8 cellular contexts compared by ENCODE assay signal in the genomic region with DNA sequence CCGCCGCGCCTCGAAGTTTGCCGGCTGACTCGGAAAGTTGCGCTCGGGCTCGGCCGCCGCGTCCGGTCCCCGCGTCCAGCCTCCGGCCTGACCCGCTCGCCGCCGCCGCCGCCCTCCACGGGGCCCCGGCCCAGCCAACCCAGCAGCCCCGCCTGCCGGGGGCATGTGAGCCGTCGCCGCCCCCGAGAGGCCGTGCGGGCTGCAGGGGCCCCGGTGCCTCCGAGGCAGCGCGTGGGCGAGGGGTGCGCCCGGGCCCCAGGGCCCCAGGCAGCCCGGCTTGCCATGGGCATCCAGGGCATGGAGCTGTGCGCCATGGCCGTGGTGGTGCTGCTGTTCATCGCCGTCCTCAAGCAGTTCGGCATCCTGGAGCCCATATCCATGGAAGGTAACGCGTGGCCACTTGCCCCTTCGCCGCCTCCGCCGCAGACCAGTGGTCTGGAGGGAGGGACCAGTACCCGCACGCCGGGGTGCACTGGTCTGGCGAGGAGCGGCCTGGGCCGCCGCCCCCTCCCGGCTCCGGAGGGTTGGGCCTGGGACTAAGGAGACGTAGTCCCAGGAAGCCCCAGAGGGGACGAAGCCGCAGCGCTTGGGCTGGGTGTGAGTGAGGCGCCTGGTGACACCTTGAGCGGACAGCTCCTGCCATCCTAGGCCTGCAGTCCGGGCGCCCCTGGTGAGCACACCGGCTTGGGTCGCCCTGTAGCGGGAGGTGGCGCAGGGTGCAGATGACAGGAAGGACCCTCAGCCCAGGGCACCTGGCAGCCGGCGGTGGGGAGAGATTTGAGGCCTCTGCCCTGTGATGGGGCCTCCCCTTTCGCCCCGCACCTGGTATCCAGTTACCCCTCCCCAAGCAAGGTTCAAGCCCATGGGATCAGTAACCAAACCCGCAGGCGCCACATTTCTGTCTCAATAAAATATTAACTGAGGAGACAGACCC. TPM values are rescaled to one million over a fixed set of nuclear protein-coding genes. Genes with fewer than 3 reads are reported as not detected.
DNase-seq lines count a peak whose midpoint lies in the region; ATAC-seq and TF ChIP-seq lines count a peak whose summit lies in the region.

No MANE protein-coding gene starts in this region.

- H3K27ac ChIP-seq in BLaER1 = no peak overlapping the region
- H3K27ac ChIP-seq in Panc1 (ENCODE audit: low read length) = no peak overlapping the region
- peak overlapping the region; percentile 37 for H3K27ac ChIP-seq in parathyroid adenoma

- intact Hi-C loops in Panc1 (cut with micrococcal nuclease; ENCODE audit: unreplicated experiment) = no loop called here

- ATAC-seq in Panc1 (peak; percentile 37), HG03520 (IDR thresholded peaks at IDR 0.05; ENCODE audit: unreplicated experiment) (no peak)

- no peak for DNase-seq in Panc1 (ENCODE audit: low read depth, low spot score)
- peak; percentile 22 to 72 for DNase-seq in foreskin fibroblast
- DNase-seq in HT-29 (ENCODE audit: low spot score) = no peak
- DNase-seq in T1000 (lab: John Stamatoyannopoulos, UW) = no peak
- DNase-seq in SHP77 treated with DMSO at 0.1 percent for 48 hours (lab: John Stamatoyannopoulos, UW) = no peak

- in situ Hi-C loops in Panc1 (cut with HindIII; ENCODE audit: low pct_unique_long_range_greater_than_20kb, low sequenced_read_pairs) = no loop called here

- TF ChIP-seq CTCF in Panc1 (IDR thresholded peaks at IDR 0.05) (no peak), foreskin fibroblast (IDR thresholded peaks at IDR 0.05; ENCODE audit: low read depth, low read length) (no peak), parathyroid adenoma (IDR thresholded peaks at IDR 0.05) (no peak)

- peaks cover 17% of the 10 kb centered on the region for H4K20me1 ChIP-seq in BLaER1

- peaks cover 9% of the 10 kb centered on the region for H3K79me2 ChIP-seq in parathyroid adenoma

- CTCF ChIA-PET in Panc1 (lab: Charles Lee) = interaction anchor here (0.6 kb wide), 1 partner anchor 32 kb away, joined by 3 read pairs; no protein-coding TSS in a partner anchor

- H3K9ac ChIP-seq in BLaER1 (no peak overlapping the region), parathyroid adenoma (no peak overlapping the region)

- H3K36me3 ChIP-seq in BLaER1 (no peaks in the 10 kb centered on the region), Panc1 (ENCODE audit: control insufficient read depth, insufficient read depth, low read length) (no peaks in the 10 kb centered on the region), parathyroid adenoma (ENCODE audit: control insufficient read depth, insufficient read depth, low read length) (no peaks in the 10 kb centered on the region)

- no TSS peak for BruUV-seq in Panc1 (replicated peaks; lab: Mats Ljungman, UMichigan)

- H3K27me3 ChIP-seq in BLaER1 = peaks cover 56% of the 10 kb centered on the region
- no peaks in the 10 kb centered on the region for H3K27me3 ChIP-seq in Panc1 (ENCODE audit: control insufficient read depth, insufficient read depth, low read length)
- no peaks in the 10 kb centered on the region for H3K27me3 ChIP-seq in parathyroid adenoma (ENCODE audit: control insufficient read depth, insufficient read depth, low read length)

- H2AFZ ChIP-seq in parathyroid adenoma = peak overlapping the region; percentile 71

- H3K4me3 ChIP-seq in BLaER1 (peak overlapping the region; percentile 71), Panc1 (ENCODE audit: low read depth in 2 of 2, low read length in 2 of 2) (peak overlapping the region; percentile 41 to 60), foreskin fibroblast (ENCODE audit: low read depth in 1 of 2, low read length in 2 of 2) (peak overlapping the region; percentile 58), parathyroid adenoma (ENCODE audit: low read depth, low read length) (peak overlapping the region; percentile 65)

- H3K9me3 ChIP-seq in BLaER1 = no peaks in the 10 kb centered on the region
- H3K9me3 ChIP-seq in Panc1 (ENCODE audit: control insufficient read depth, insufficient read depth, low read depth, low read length) = no peaks in the 10 kb centered on the region
- no peaks in the 10 kb centered on the region for H3K9me3 ChIP-seq in parathyroid adenoma (ENCODE audit: control insufficient read depth, low read length)

- H3K4me1 ChIP-seq in BLaER1 = peaks cover 7% of the 10 kb centered on the region; the same call in 1 of the 2 replicates
- peaks cover 19% of the 10 kb centered on the region for H3K4me1 ChIP-seq in Panc1 (ENCODE audit: control insufficient read depth, insufficient read depth, low read length)
- H3K4me1 ChIP-seq in parathyroid adenoma = peaks cover 25% of the 10 kb centered on the region

- POLR2A ChIA-PET in Panc1 (lab: Charles Lee) = no interaction called here

- H3K4me2 ChIP-seq in BLaER1 (peak overlapping the region; percentile 94), parathyroid adenoma (ENCODE audit: low read length) (peak overlapping the region; percentile 84)

RNA-seq across cellular contexts. Expression of gene KCNIP3, which starts 49.9 kb away (rescaled TPM):
- total RNA-seq in Panc1 (2021; ENCODE audit: unreplicated experiment) = 17.5 TPM
- 8.8 TPM for polyA plus RNA-seq in Panc1 (2012; ENCODE audit: insufficient read length)
- 0.74 and 1.1 TPM in 2 replicates for total RNA-seq in HT-29 (2014; rRNA removed; shearing (Covaris generic))

RNA-seq across cellular contexts. Expression of gene FAHD2A, which starts 55.5 kb away (rescaled TPM):
- 17.2 TPM for total RNA-seq in Panc1 (2021; ENCODE audit: unreplicated experiment)
- polyA plus RNA-seq in Panc1 (2012; ENCODE audit: insufficient read length) = 13.1 TPM
- 20.8 and 26.2 TPM in 2 replicates for total RNA-seq in HT-29 (2014; rRNA removed; shearing (Covaris generic))

Comparison
In these comparisons a context has a peak if more than half of its experiments do, and no peak if none do; other contexts are left out.
1. DNase-seq: peak in foreskin fibroblast (2 of 2); none in Panc1 (single experiment), HT-29 (single experiment), T1000 (single experiment) and SHP77 treated with DMSO at 0.1 percent for 48 hours (single experiment).
2. Peak in every context shown above with its lines, with median percentiles within 50 percentile points of each other: H3K4me3 ChIP-seq.